In the genomic region with DNA sequence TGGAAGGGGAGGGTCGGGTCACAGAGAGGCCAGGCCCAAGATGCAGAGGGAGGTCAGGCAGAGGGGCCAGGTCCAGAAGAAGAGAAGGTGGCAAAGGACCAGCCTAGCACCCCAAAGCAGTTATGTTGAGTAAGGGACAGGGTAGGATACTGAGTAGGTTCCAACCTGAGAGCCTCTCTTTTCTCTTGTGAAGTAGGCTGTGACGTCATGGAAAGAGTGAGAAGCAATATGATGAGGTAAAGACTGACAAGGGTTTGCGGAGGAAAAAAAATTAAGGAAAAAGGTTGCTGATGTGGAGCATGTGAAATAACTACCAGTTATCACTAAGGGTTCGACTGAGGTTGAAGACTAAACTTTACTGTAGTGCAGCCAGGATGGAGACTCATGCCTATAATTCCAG, we compare ENCODE assay signal across 33 cellular contexts. TPM values are rescaled to one million over a fixed set of nuclear protein-coding genes. Genes with fewer than 3 reads are reported as not detected.
"Had no signal": no experiment of that assay in that cellular context is flagged by ENCODE, and none has a peak within 500 bp of the region (broad histone marks: within the 10 kb centered on the region; RNA-seq: fewer than 3 reads in every experiment).

No MANE protein-coding gene starts in this region.

- H3K4me2 ChIP-seq: smooth muscle cell had no signal

- H3K4me1 Mint-ChIP-seq: neural crest cell had no signal

- H3K27me3 Mint-ChIP-seq: naive thymus-derived CD8-positive, alpha-beta T cell; natural killer cell treated with Interleukin-12 subunit alpha and Interleukin-12 subunit beta and Interleukin-15 and Interleukin-18, amount 100 ng/mL, for 72 hours; stimulated activated naive CD8-positive, alpha-beta T cell treated with anti-CD3 and anti-CD28 coated beads, Interleukin-15, amount 100 ng/mL, for 72 hours had no signal

- H3K9me3 ChIP-seq: neutrophil, psoas muscle, spleen, suprapubic skin, testis, tibial artery, transverse colon, upper lobe of right lung, uterus had no signal

- H3K4me1 ChIP-seq: parathyroid adenoma, psoas muscle, suprapubic skin, testis, tibial artery, transverse colon, upper lobe of right lung, uterus had no signal

- H3K9me3 Mint-ChIP-seq: naive thymus-derived CD8-positive, alpha-beta T cell; natural killer cell treated with Interleukin-12 subunit alpha and Interleukin-12 subunit beta and Interleukin-15 and Interleukin-18, amount 100 ng/mL, for 72 hours; nephron progenitor cell; stimulated activated memory B cell treated with anti-CD40 and anti-IgM and Interleukin-4, amounts not matched to agents 10 μg/mL and 1 μg/mL and 100 μg/mL, for 72 hours; stimulated activated naive CD8-positive, alpha-beta T cell treated with anti-CD3 and anti-CD28 coated beads, Interleukin-15, amount 100 ng/mL, for 72 hours; type B pancreatic cell had no signal

- DNase-seq: naive thymus-derived CD8-positive, alpha-beta T cell; nephron progenitor cell; nucleus accumbens; posterior cingulate gyrus; psoas muscle; right cardiac atrium; spleen; stimulated activated CD4-positive, alpha-beta T cell treated with anti-CD3 and anti-CD28 coated beads, Interleukin-12 subunit alpha, Interleukin-12 subunit beta, amount 100 ng/mL, for 4 hours; stimulated activated CD4-positive, alpha-beta T cell treated with anti-CD3 and anti-CD28 coated beads, Interleukin-1b, Interleukin-23, amount 100 ng/mL, for 48 hours; stimulated activated CD4-positive, alpha-beta T cell treated with anti-CD3 and anti-CD28 coated beads, Interleukin-4, amount 100 ng/mL, for 1 hour; stimulated activated CD4-positive, alpha-beta T cell treated with anti-CD3 and anti-CD28 coated beads, Interleukin-4, amount 100 ng/mL, for 4 hours; stimulated activated CD8-positive, alpha-beta memory T cell treated with anti-CD3 and anti-CD28 coated beads, Interleukin-4, amount 100 ng/mL, for 48 hours; stimulated activated naive CD4-positive, alpha-beta T cell; stimulated activated naive CD8-positive, alpha-beta T cell treated with anti-CD3 and anti-CD28 coated beads, Interleukin-15, amount 100 ng/mL, for 72 hours; stimulated activated naive CD8-positive, alpha-beta T cell treated with anti-CD3 and anti-CD28 coated beads, Interleukin-15, Interleukin-2, amounts not matched to agents 100 U/mL and 50 U/mL, for 24 hours; substantia nigra; testis; tibial artery; transverse colon; upper lobe of right lung; uterus had no signal

- H3K27ac Mint-ChIP-seq: naive thymus-derived CD8-positive, alpha-beta T cell; natural killer cell treated with Interleukin-12 subunit alpha and Interleukin-12 subunit beta and Interleukin-15 and Interleukin-18, amount 100 ng/mL, for 72 hours; nephron progenitor cell; progenitor cell of endocrine pancreas; stimulated activated memory B cell treated with anti-CD40 and anti-IgM and Interleukin-4, amounts not matched to agents 10 μg/mL and 1 μg/mL and 100 μg/mL, for 72 hours; stimulated activated naive CD8-positive, alpha-beta T cell treated with anti-CD3 and anti-CD28 coated beads, Interleukin-15, amount 100 ng/mL, for 72 hours; type B pancreatic cell had no signal

- ATAC-seq: naive thymus-derived CD8-positive, alpha-beta T cell; natural killer cell treated with Interleukin-12 subunit alpha and Interleukin-12 subunit beta and Interleukin-15 and Interleukin-18, amount 100 ng/mL, for 72 hours; psoas muscle; right cardiac atrium; sciatic nerve; stimulated activated memory B cell treated with anti-CD40 and anti-IgM and Interleukin-4, amounts not matched to agents 10 μg/mL and 1 μg/mL and 100 μg/mL, for 72 hours; stimulated activated naive CD8-positive, alpha-beta T cell treated with anti-CD3 and anti-CD28 coated beads, Interleukin-15, amount 100 ng/mL, for 72 hours; stimulated activated naive CD8-positive, alpha-beta T cell treated with anti-CD3 and anti-CD28 coated beads, Interleukin-15, Interleukin-2, amounts not matched to agents 100 U/mL and 50 U/mL, for 24 hours; upper lobe of right lung had no signal

- H3K4me3 Mint-ChIP-seq: naive thymus-derived CD8-positive, alpha-beta T cell; natural killer cell treated with Interleukin-12 subunit alpha and Interleukin-12 subunit beta and Interleukin-15 and Interleukin-18, amount 100 ng/mL, for 72 hours; nephron progenitor cell; neural crest cell; stimulated activated memory B cell treated with anti-CD40 and anti-IgM and Interleukin-4, amounts not matched to agents 10 μg/mL and 1 μg/mL and 100 μg/mL, for 72 hours; stimulated activated naive CD8-positive, alpha-beta T cell treated with anti-CD3 and anti-CD28 coated beads, Interleukin-15, amount 100 ng/mL, for 72 hours; type B pancreatic cell had no signal

- H3K36me3 Mint-ChIP-seq: stimulated activated memory B cell treated with anti-CD40 and anti-IgM and Interleukin-4, amounts not matched to agents 10 μg/mL and 1 μg/mL and 100 μg/mL, for 72 hours; type B pancreatic cell had no signal

- H3K27ac ChIP-seq: neutrophil, parathyroid adenoma, psoas muscle, skin epidermis, spleen, suprapubic skin, testis, tibial artery, transverse colon, upper lobe of right lung, uterus had no signal

- H3K36me3 ChIP-seq: neutrophil, suprapubic skin, tibial artery, transverse colon, upper lobe of right lung, uterus had no signal

- H2AFZ ChIP-seq: parathyroid adenoma had no signal

- H3K4me3 ChIP-seq: psoas muscle, skin epidermis, smooth muscle cell, spleen, suprapubic skin, testis, tibial artery, transverse colon, upper lobe of right lung, uterus had no signal

- H3K79me2 ChIP-seq: parathyroid adenoma had no signal

- H3K9ac ChIP-seq: parathyroid adenoma had no signal

- H3K27me3 ChIP-seq: testis, uterus had no signal

RNA-seq across cellular contexts. Expression of a gene that starts 53.1 kb away (rescaled TPM):
- total RNA-seq: osteocyte, smooth muscle cell had no signal
- polyA plus RNA-seq: smooth muscle cell had no signal
